In the genomic region with DNA sequence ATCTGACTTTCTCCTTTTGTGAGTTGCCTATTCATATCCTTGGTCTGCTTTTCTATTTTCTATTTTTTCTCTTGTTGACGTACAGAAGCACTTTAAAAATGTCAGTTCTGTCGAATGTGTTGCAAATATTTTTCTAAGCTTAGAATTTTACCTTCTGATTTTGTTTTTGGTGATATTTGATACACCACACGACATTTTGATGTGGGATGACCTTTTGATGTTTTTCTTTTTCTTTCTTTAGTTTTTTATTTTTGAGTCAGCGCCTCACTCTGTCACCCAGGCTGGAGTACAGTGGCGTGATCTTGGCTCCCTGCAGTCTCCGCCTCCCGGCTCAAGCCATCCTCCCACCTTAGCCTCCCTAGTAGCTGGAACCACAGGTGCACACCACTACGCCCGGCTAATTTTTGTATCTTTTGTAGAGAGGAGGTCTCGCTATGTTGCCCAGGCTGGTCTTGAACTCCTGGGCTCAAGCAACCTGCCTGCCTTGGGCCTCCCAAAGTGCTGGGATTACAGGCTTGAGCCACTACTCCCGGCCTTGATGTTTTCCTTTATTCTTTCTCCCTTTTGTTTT, we compare ENCODE assay signal across 1 cellular context.
TF ChIP-seq lines count a peak whose summit lies in the region.

No MANE protein-coding gene starts in this region.

TF ChIP-seq in HCT116, 20 proteins besides CTCF, POLR2A, EP300 and RAD21 (continued from another document):
- TF ChIP-seq TCF7L2 (IDR thresholded peaks at IDR 0.05; ENCODE audit: borderline replicate concordance, extremely low read depth, insufficient read depth, insufficient read length) (no peak), FOSL1 (IDR thresholded peaks at IDR 0.05; ENCODE audit: low read depth) (no peak), SP1 (IDR thresholded peaks at IDR 0.05; ENCODE audit: low read depth) (no peak), ZNF274 (IDR thresholded peaks at IDR 0.05; ENCODE audit: low read depth, low read length) (no peak), YY1 (IDR thresholded peaks at IDR 0.05; ENCODE audit: extremely low read depth, insufficient replicate concordance, low read depth, low read length) (no peak), CEBPB (IDR thresholded peaks at IDR 0.05; ENCODE audit: low read depth) (no peak), ELF1 (IDR thresholded peaks at IDR 0.05; ENCODE audit: borderline replicate concordance, low read depth) (no peak)
- TF ChIP-seq, protein P1, sequence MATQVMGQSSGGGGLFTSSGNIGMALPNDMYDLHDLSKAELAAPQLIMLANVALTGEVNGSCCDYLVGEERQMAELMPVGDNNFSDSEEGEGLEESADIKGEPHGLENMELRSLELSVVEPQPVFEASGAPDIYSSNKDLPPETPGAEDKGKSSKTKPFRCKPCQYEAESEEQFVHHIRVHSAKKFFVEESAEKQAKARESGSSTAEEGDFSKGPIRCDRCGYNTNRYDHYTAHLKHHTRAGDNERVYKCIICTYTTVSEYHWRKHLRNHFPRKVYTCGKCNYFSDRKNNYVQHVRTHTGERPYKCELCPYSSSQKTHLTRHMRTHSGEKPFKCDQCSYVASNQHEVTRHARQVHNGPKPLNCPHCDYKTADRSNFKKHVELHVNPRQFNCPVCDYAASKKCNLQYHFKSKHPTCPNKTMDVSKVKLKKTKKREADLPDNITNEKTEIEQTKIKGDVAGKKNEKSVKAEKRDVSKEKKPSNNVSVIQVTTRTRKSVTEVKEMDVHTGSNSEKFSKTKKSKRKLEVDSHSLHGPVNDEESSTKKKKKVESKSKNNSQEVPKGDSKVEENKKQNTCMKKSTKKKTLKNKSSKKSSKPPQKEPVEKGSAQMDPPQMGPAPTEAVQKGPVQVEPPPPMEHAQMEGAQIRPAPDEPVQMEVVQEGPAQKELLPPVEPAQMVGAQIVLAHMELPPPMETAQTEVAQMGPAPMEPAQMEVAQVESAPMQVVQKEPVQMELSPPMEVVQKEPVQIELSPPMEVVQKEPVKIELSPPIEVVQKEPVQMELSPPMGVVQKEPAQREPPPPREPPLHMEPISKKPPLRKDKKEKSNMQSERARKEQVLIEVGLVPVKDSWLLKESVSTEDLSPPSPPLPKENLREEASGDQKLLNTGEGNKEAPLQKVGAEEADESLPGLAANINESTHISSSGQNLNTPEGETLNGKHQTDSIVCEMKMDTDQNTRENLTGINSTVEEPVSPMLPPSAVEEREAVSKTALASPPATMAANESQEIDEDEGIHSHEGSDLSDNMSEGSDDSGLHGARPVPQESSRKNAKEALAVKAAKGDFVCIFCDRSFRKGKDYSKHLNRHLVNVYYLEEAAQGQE (IDR thresholded peaks at IDR 0.05; ENCODE audit: low read depth): no peak
